10 cellular contexts compared by ENCODE assay signal in the genomic region with DNA sequence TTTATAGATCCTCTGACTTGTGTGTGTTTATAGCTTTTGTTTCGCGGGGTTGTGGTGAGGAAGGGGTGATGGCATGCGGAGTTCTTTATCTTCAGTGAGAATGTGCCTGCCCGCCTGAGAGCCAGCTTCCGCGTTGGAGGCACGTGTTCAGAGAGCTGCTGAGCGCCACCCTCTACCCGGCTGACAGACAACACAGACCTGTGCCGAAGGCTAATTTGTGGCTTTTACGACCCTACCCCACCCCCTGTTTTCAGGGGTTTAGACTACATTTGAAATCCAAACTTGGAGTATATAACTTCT. TPM values are rescaled to one million over a fixed set of nuclear protein-coding genes. Genes with fewer than 3 reads are reported as not detected.
DNase-seq lines count a peak whose midpoint lies in the region; ATAC-seq and TF ChIP-seq lines count a peak whose summit lies in the region.
"Had no signal": no experiment of that assay in that cellular context is flagged by ENCODE, and none has a peak within 500 bp of the region (broad histone marks: within the 10 kb centered on the region; RNA-seq: fewer than 3 reads in every experiment).

No MANE protein-coding gene starts in this region.

- no peaks in the 10 kb centered on the region for H3K27me3 Mint-ChIP-seq in MCF 10A (ENCODE audit: insufficient read depth, unreplicated experiment)
- no peaks in the 10 kb centered on the region for H3K27me3 Mint-ChIP-seq in activated T-helper 1 cell treated with anti-CD3 and anti-CD28 coated beads, Interleukin-12 subunit alpha, Interleukin-12 subunit beta, Interleukin-2, Interleukin-4 antibody, amounts not matched to agents 30 ng/mL and 10 ng/mL and 1 ng/mL, durations not matched to agents 14 hours and 24 hours and 36 hours (ENCODE audit: insufficient read depth)
- H3K27me3 Mint-ChIP-seq in neural crest cell (ENCODE audit: low read depth) = no peaks in the 10 kb centered on the region

- no peak overlapping the region for H3K27ac Mint-ChIP-seq in MCF 10A (ENCODE audit: low read depth, unreplicated experiment)
- H3K27ac Mint-ChIP-seq in activated T-helper 1 cell treated with anti-CD3 and anti-CD28 coated beads, Interleukin-12 subunit alpha, Interleukin-12 subunit beta, Interleukin-2, Interleukin-4 antibody, amounts not matched to agents 30 ng/mL and 10 ng/mL and 1 ng/mL, durations not matched to agents 14 hours and 24 hours and 36 hours = peak overlapping the region; percentile 92
- peak overlapping the region; percentile 82 for H3K27ac Mint-ChIP-seq in neural crest cell (ENCODE audit: unreplicated experiment)

- BruUV-seq in MCF 10A (replicated peaks; lab: Mats Ljungman, UMichigan) = TSS peak; percentile 45
- no TSS peak for BruUV-seq in mammary epithelial cell (replicated peaks; lab: Mats Ljungman, UMichigan)

- H3K4me2 ChIP-seq in mammary epithelial cell (ENCODE audit: insufficient read depth, low read depth, low read length) = no peak overlapping the region
- H3K4me2 ChIP-seq: A549 had no signal

- H3K4me1 Mint-ChIP-seq in MCF 10A (ENCODE audit: insufficient read depth, unreplicated experiment) (peaks cover 30% of the 10 kb centered on the region), neural crest cell (peaks cover 41% of the 10 kb centered on the region)
- H3K4me1 Mint-ChIP-seq in activated T-helper 1 cell treated with anti-CD3 and anti-CD28 coated beads, Interleukin-12 subunit alpha, Interleukin-12 subunit beta, Interleukin-2, Interleukin-4 antibody, amounts not matched to agents 30 ng/mL and 10 ng/mL and 1 ng/mL, durations not matched to agents 14 hours and 24 hours and 36 hours (ENCODE audit: low read depth) = peaks cover 49% of the 10 kb centered on the region

- peaks cover 21% of the 10 kb centered on the region for H3K36me3 Mint-ChIP-seq in MCF 10A (ENCODE audit: insufficient read depth, unreplicated experiment)
- H3K36me3 Mint-ChIP-seq in activated T-helper 1 cell treated with anti-CD3 and anti-CD28 coated beads, Interleukin-12 subunit alpha, Interleukin-12 subunit beta, Interleukin-2, Interleukin-4 antibody, amounts not matched to agents 30 ng/mL and 10 ng/mL and 1 ng/mL, durations not matched to agents 14 hours and 24 hours and 36 hours (ENCODE audit: low read depth) = peaks cover 11% of the 10 kb centered on the region
- peaks cover 30% of the 10 kb centered on the region for H3K36me3 Mint-ChIP-seq in neural crest cell (ENCODE audit: low read depth)

- H3K27ac ChIP-seq in mammary epithelial cell (ENCODE audit: insufficient read depth, low read depth, low read length) (no peak overlapping the region), thymus (ENCODE audit: low read depth) (peak overlapping the region; percentile 92)
- H3K27ac ChIP-seq: A549 had no signal

- CTCF ChIA-PET in MCF 10A (lab: Yijun Ruan, JAX) (interaction anchor here (0.6 kb wide), 1 partner anchor 70 kb away, joined by 3 read pairs; no protein-coding TSS in a partner anchor), mammary epithelial cell (lab: Charles Lee; ENCODE audit: low non-redundant PET) (no interaction called here)

- dilution Hi-C loops in mammary epithelial cell (cut with HindIII; ENCODE audit: low sequenced_read_pairs) = no loop called here

- no peak overlapping the region for H3K9ac ChIP-seq in mammary epithelial cell (ENCODE audit: insufficient read depth, low read length)

- peaks cover 9% of the 10 kb centered on the region for H3K79me2 ChIP-seq in mammary epithelial cell (ENCODE audit: insufficient read depth, low read length)

- DNase-seq in MCF 10A (ENCODE audit: unreplicated experiment) (no peak), mammary epithelial cell (no peak), neural crest cell (ENCODE audit: low read depth, low spot score) (no peak), MG63 (no peak)
- DNase-seq in activated T-helper 1 cell treated with anti-CD3 and anti-CD28 coated beads, Interleukin-12 subunit alpha, Interleukin-12 subunit beta, Interleukin-2, Interleukin-4 antibody, amounts not matched to agents 30 ng/mL and 10 ng/mL and 1 ng/mL, durations not matched to agents 14 hours and 24 hours and 36 hours (ENCODE audit: low spot score) = peak; percentile 48
- DNase-seq: cerebellar nuclear complex had no signal

- in situ Hi-C loops in mammary epithelial cell (cut with MboI; ENCODE audit: low sequenced_read_pairs in 2 of 2) = no loop called here

- H3K4me3 ChIP-seq in mammary epithelial cell (replicated peaks in 1 of 3; ENCODE audit: insufficient read depth in 1 of 3, low read depth in 2 of 3, low read length in 3 of 3) (no peak overlapping the region), thymus (ENCODE audit: low read length) (peak overlapping the region; percentile 28), MG63 (no peak overlapping the region)
- H3K4me3 ChIP-seq: A549 had no signal

- H3K9me3 ChIP-seq in mammary epithelial cell (replicated peaks; ENCODE audit: insufficient read depth, low read length) (no peaks in the 10 kb centered on the region), thymus (ENCODE audit: control insufficient read depth) (no peaks in the 10 kb centered on the region), MG63 (no peaks in the 10 kb centered on the region)
- H3K9me3 ChIP-seq: A549 had no signal

- POLR2A ChIA-PET in MCF 10A (lab: Yijun Ruan, JAX) = interaction anchor here (2.3 kb wide), 1 partner anchor 105 kb away, joined by 5 read pairs; no protein-coding TSS in a partner anchor

- H2AFZ ChIP-seq in mammary epithelial cell (ENCODE audit: low read depth, low read length) = no peak overlapping the region

- TF ChIP-seq CTCF in MCF 10A (IDR thresholded peaks at IDR 0.05; ENCODE audit: unreplicated experiment) (no peak), mammary epithelial cell (conservative IDR thresholded peaks at IDR 0.05 in 1 of 2, IDR thresholded peaks at IDR 0.05 in 1 of 2; ENCODE audit: extremely low read depth in 1 of 2, insufficient read depth in 1 of 2, low read depth in 1 of 2, low read length in 2 of 2) (no peak), neural crest cell (conservative IDR thresholded peaks at IDR 0.05) (no peak)

- H3K27me3 ChIP-seq in mammary epithelial cell (ENCODE audit: insufficient read depth, low read length) (no peaks in the 10 kb centered on the region), thymus (ENCODE audit: control insufficient read depth, insufficient read depth) (no peaks in the 10 kb centered on the region), MG63 (no peaks in the 10 kb centered on the region)

- intact Hi-C loops in MCF 10A (cut with micrococcal nuclease) = no loop called here
- intact Hi-C loops in mammary epithelial cell (cut with micrococcal nuclease) = loop anchor here (5.0 kb wide), 1 partner anchor 65 kb away; no protein-coding TSS in a partner anchor
- intact Hi-C loops in activated T-helper 1 cell treated with anti-CD3 and anti-CD28 coated beads, Interleukin-12 subunit alpha, Interleukin-12 subunit beta, Interleukin-2, Interleukin-4 antibody, amounts not matched to agents 30 ng/mL and 10 ng/mL and 1 ng/mL, durations not matched to agents 14 hours and 24 hours and 36 hours (cut with micrococcal nuclease) = loop anchor here (2.0 to 5.0 kb wide), 5 partner anchors 14 to 416 kb away; a partner anchor contains a TSS

- 93% methylated on average over 10 of the region's 11 CpGs for WGBS in mammary epithelial cell (ENCODE audit: low coverage, missing lambda C conversion rate)
- WGBS in thymus = 2% methylated on average over 11 of the region's 11 CpGs

- H3K4me3 Mint-ChIP-seq in MCF 10A (ENCODE audit: unreplicated experiment) (no peak overlapping the region), neural crest cell (peak overlapping the region; percentile 10)
- peak overlapping the region; percentile 80 for H3K4me3 Mint-ChIP-seq in activated T-helper 1 cell treated with anti-CD3 and anti-CD28 coated beads, Interleukin-12 subunit alpha, Interleukin-12 subunit beta, Interleukin-2, Interleukin-4 antibody, amounts not matched to agents 30 ng/mL and 10 ng/mL and 1 ng/mL, durations not matched to agents 14 hours and 24 hours and 36 hours

- ATAC-seq in HG03159 (IDR thresholded peaks at IDR 0.05; ENCODE audit: unreplicated experiment) (no peak), GM21515 (IDR thresholded peaks at IDR 0.05; ENCODE audit: unreplicated experiment) (no peak)
- ATAC-seq: A549 had no signal

- no peaks in the 10 kb centered on the region for H4K20me1 ChIP-seq in mammary epithelial cell (ENCODE audit: insufficient read depth, low read length)

- peaks cover 45% of the 10 kb centered on the region for H3K4me1 ChIP-seq in mammary epithelial cell (ENCODE audit: insufficient read depth, low read length)
- peaks cover 10% of the 10 kb centered on the region for H3K4me1 ChIP-seq in thymus (ENCODE audit: control insufficient read depth, insufficient read depth, low read length)
- H3K4me1 ChIP-seq: A549 had no signal

- H3K9me3 Mint-ChIP-seq in MCF 10A (ENCODE audit: unreplicated experiment) (no peaks in the 10 kb centered on the region), neural crest cell (peaks cover 5% of the 10 kb centered on the region)
- no peaks in the 10 kb centered on the region for H3K9me3 Mint-ChIP-seq in activated T-helper 1 cell treated with anti-CD3 and anti-CD28 coated beads, Interleukin-12 subunit alpha, Interleukin-12 subunit beta, Interleukin-2, Interleukin-4 antibody, amounts not matched to agents 30 ng/mL and 10 ng/mL and 1 ng/mL, durations not matched to agents 14 hours and 24 hours and 36 hours

- H3K36me3 ChIP-seq in mammary epithelial cell (ENCODE audit: insufficient read depth, low read length) = peaks cover 2% of the 10 kb centered on the region
- H3K36me3 ChIP-seq in thymus (ENCODE audit: control insufficient read depth, insufficient read depth) = no peaks in the 10 kb centered on the region
- H3K36me3 ChIP-seq in MG63 = no peaks in the 10 kb centered on the region

RNA-seq across cellular contexts. Expression of a gene that starts 14.4 kb away (rescaled TPM):
- total RNA-seq in MCF 10A (2022) (0.37 and 0.42 TPM in 2 replicates), mammary epithelial cell (1 to 10 TPM in 1 of 2 donors, under 1 TPM in 1; 0.50 to 1.1 TPM), neural crest cell (3.7 and 4.3 TPM in 2 replicates)
- polyA plus RNA-seq in mammary epithelial cell (0.15 TPM), thymus (3.4 TPM)
- polyA minus RNA-seq in mammary epithelial cell = 2.0 TPM
- total RNA-seq in activated T-helper 1 cell treated with anti-CD3 and anti-CD28 coated beads, Interleukin-12 subunit alpha, Interleukin-12 subunit beta, Interleukin-2, Interleukin-4 antibody, amounts not matched to agents 30 ng/mL and 10 ng/mL and 1 ng/mL, durations not matched to agents 14 hours and 24 hours and 36 hours = 0.80 and 1.0 TPM in 2 replicates
- 0.35 and 0.63 TPM in 2 replicates for total RNA-seq in MG63 (2014; rRNA removed; shearing (Covaris generic); ENCODE audit: low replicate concordance)
